2 cellular contexts compared by ENCODE assay signal in the genomic region with DNA sequence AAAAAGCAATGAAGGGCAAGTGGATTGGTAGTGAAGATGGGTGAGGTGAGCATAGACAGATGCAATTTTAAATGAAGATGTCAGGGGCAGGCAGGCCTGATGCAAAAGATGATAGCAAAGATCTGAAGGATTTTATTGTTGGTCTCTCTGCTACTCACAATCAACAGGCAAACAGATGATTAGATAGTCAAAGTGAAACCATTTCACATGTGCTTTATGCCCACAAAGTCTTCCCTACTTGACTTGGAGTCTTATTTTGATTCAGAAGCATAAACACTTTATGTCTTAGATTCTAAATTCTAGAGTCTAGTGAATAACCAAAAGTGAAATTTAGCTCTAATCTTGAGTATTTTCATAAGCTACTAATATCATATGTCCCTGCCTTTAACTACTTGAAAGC.
TF ChIP-seq lines count a peak whose summit lies in the region.

No MANE protein-coding gene starts in this region.

TF ChIP-seq in HEK293, 187 proteins besides CTCF, POLR2A, EP300 and RAD21 (continued from another document):
- no peak for TF ChIP-seq ATF2 (tag by site-specific recombination; IDR thresholded peaks at IDR 0.05; ENCODE audit: low read depth)

TF ChIP-seq in HepG2, 621 proteins besides CTCF, POLR2A, EP300 and RAD21 (continued from another document):
- TF ChIP-seq IKZF5 (CRISPR knock-in tag; IDR thresholded peaks at IDR 0.05): no peak
- TF ChIP-seq ZNF724P (CRISPR knock-in tag; IDR thresholded peaks at IDR 0.05; ENCODE audit: borderline replicate concordance): no peak
- TF ChIP-seq RBM22 (optimal IDR thresholded peaks at IDR 0.05; ENCODE audit: low read length): no peak
- no peak for TF ChIP-seq SALL1 (CRISPR knock-in tag; IDR thresholded peaks at IDR 0.05)
- TF ChIP-seq ZNF557 (CRISPR knock-in tag; IDR thresholded peaks at IDR 0.05): no peak
- TF ChIP-seq, protein P1, sequence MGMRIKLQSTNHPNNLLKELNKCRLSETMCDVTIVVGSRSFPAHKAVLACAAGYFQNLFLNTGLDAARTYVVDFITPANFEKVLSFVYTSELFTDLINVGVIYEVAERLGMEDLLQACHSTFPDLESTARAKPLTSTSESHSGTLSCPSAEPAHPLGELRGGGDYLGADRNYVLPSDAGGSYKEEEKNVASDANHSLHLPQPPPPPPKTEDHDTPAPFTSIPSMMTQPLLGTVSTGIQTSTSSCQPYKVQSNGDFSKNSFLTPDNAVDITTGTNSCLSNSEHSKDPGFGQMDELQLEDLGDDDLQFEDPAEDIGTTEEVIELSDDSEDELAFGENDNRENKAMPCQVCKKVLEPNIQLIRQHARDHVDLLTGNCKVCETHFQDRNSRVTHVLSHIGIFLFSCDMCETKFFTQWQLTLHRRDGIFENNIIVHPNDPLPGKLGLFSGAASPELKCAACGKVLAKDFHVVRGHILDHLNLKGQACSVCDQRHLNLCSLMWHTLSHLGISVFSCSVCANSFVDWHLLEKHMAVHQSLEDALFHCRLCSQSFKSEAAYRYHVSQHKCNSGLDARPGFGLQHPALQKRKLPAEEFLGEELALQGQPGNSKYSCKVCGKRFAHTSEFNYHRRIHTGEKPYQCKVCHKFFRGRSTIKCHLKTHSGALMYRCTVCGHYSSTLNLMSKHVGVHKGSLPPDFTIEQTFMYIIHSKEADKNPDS (CRISPR knock-in tag; IDR thresholded peaks at IDR 0.05): no peak
- TF ChIP-seq, protein P2, sequence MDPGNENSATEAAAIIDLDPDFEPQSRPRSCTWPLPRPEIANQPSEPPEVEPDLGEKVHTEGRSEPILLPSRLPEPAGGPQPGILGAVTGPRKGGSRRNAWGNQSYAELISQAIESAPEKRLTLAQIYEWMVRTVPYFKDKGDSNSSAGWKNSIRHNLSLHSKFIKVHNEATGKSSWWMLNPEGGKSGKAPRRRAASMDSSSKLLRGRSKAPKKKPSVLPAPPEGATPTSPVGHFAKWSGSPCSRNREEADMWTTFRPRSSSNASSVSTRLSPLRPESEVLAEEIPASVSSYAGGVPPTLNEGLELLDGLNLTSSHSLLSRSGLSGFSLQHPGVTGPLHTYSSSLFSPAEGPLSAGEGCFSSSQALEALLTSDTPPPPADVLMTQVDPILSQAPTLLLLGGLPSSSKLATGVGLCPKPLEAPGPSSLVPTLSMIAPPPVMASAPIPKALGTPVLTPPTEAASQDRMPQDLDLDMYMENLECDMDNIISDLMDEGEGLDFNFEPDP (CRISPR knock-in tag; conservative IDR thresholded peaks at IDR 0.05): no peak
- no peak for TF ChIP-seq SOX13 (IDR thresholded peaks at IDR 0.05)
- TF ChIP-seq SOX13 (CRISPR knock-in tag; conservative IDR thresholded peaks at IDR 0.05 in 1 of 2, IDR thresholded peaks at IDR 0.05 in 1 of 2): no peak
- TF ChIP-seq FOXA3 (CRISPR knock-in tag; IDR thresholded peaks at IDR 0.05): no peak
- no peak for TF ChIP-seq ZNF614 (CRISPR knock-in tag; IDR thresholded peaks at IDR 0.05; ENCODE audit: borderline replicate concordance)
- no peak for TF ChIP-seq SALL2 (CRISPR knock-in tag; IDR thresholded peaks at IDR 0.05)
- no peak for TF ChIP-seq ZNF20 (CRISPR knock-in tag; IDR thresholded peaks at IDR 0.05)
- no peak for TF ChIP-seq ZGPAT (CRISPR knock-in tag; IDR thresholded peaks at IDR 0.05)
- no peak for TF ChIP-seq ZNF629 (CRISPR knock-in tag; conservative IDR thresholded peaks at IDR 0.05)
